ENCODE assay signal across 1 cellular context in the genomic region with DNA sequence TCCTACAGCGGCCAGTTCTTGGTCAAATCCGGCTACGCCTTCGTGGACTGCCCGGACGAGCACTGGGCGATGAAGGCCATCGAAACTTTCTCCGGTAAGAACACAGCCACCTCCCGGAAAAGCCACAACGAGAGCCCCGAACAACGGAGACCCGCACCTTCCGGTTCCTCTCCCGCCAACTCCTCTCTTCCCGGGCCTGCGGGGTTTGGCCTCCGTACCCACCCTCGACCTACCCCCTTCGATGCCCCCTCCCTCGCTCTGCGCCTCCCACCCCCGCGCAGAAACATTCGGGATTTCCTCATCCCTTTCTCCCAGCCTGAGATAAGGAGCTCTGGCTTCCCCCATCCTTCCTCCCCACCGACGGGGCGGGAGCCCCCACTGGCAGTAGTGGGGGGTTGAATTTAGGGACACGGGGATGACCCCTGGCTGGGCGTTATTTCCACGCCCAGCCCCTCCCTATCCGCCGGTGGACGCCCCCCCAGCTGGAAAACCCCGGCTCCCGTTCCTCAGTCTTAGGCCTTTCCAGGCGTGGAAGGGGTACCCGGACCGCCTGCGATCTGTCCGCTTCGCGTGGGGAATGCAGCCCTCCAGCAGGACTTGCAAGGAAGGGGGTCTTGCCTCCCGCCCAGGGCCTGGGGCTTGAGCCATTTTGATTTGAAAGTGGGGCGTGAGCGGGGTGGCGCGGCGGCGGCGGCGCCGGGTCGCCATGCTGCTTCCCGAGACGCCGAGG.
A peak's percentile ranks its signal among the peaks of the same experiment; 100 is the strongest.
TF ChIP-seq lines count a peak whose summit lies in the region.

No MANE protein-coding gene starts in this region.

TF ChIP-seq in K562, 482 proteins besides CTCF, POLR2A, EP300 and RAD21 (continued from another document and continues in another):
- no peak for TF ChIP-seq E2F1 (CRISPR knock-in tag; IDR thresholded peaks at IDR 0.05)
- TF ChIP-seq MAX (CRISPR knock-in tag; IDR thresholded peaks at IDR 0.05): no peak; the same call in 1 of the 2 replicates
- TF ChIP-seq ARID3B (CRISPR knock-in tag; IDR thresholded peaks at IDR 0.05; ENCODE audit: borderline replicate concordance): no peak
- no peak for TF ChIP-seq PRPF4 (IDR thresholded peaks at IDR 0.05; ENCODE audit: insufficient read depth, low read depth, low read length, poor library complexity, severe bottlenecking)
- TF ChIP-seq ZBTB12 (CRISPR knock-in tag; IDR thresholded peaks at IDR 0.05): no peak
- TF ChIP-seq ZMIZ1 (IDR thresholded peaks at IDR 0.05; ENCODE audit: low read depth in 2 of 2, low read length in 2 of 2): no peak
- TF ChIP-seq ZBTB17 (CRISPR knock-in tag; IDR thresholded peaks at IDR 0.05): 0 out of 2 replicates have a peak, but pooled peaks have one; percentile 43
- no peak for TF ChIP-seq TBP (optimal IDR thresholded peaks at IDR 0.05; ENCODE audit: low read depth, low read length)
- TF ChIP-seq, protein P1, sequence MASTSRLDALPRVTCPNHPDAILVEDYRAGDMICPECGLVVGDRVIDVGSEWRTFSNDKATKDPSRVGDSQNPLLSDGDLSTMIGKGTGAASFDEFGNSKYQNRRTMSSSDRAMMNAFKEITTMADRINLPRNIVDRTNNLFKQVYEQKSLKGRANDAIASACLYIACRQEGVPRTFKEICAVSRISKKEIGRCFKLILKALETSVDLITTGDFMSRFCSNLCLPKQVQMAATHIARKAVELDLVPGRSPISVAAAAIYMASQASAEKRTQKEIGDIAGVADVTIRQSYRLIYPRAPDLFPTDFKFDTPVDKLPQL (IDR thresholded peaks at IDR 0.05; ENCODE audit: extremely low read depth, insufficient read length): no peak
- TF ChIP-seq NFIC (IDR thresholded peaks at IDR 0.05): no peak; the same call in 1 of the 2 replicates
- TF ChIP-seq, protein P2, sequence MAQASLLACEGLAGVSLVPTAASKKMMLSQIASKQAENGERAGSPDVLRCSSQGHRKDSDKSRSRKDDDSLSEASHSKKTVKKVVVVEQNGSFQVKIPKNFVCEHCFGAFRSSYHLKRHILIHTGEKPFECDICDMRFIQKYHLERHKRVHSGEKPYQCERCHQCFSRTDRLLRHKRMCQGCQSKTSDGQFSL (CRISPR knock-in tag; IDR thresholded peaks at IDR 0.05): peak; percentile 78; the same call in 1 of the 2 replicates
- TF ChIP-seq, protein P2 (tag; IDR thresholded peaks at IDR 0.05): peak in 1 of 2 experiments; percentile 74; a peak in 1 of 4 replicates
- TF ChIP-seq SIX5 (IDR thresholded peaks at IDR 0.05; ENCODE audit: borderline replicate concordance in 1 of 2, insufficient read depth in 1 of 2, low read depth in 1 of 2, low read length in 2 of 2): no peak
- TF ChIP-seq L3MBTL2 (IDR thresholded peaks at IDR 0.05): no peak
- TF ChIP-seq NFIX (CRISPR knock-in tag; IDR thresholded peaks at IDR 0.05; ENCODE audit: low read depth): no peak
- TF ChIP-seq NEUROD1 (IDR thresholded peaks at IDR 0.05; ENCODE audit: borderline replicate concordance, low read depth, low read length, partially characterized antibody): no peak
- TF ChIP-seq RBM25 (IDR thresholded peaks at IDR 0.05; ENCODE audit: low read depth, low read length, severe bottlenecking): no peak
- no peak for TF ChIP-seq ZNF253 (CRISPR knock-in tag; conservative IDR thresholded peaks at IDR 0.05)
- no peak for TF ChIP-seq CLOCK (CRISPR knock-in tag; IDR thresholded peaks at IDR 0.05; ENCODE audit: borderline replicate concordance)
- no peak for TF ChIP-seq BMI1 (IDR thresholded peaks at IDR 0.05; ENCODE audit: low read length)
- no peak for TF ChIP-seq ZNF830 (CRISPR knock-in tag; IDR thresholded peaks at IDR 0.05)
- TF ChIP-seq XRCC4 (IDR thresholded peaks at IDR 0.05; ENCODE audit: extremely low read depth, insufficient read depth, insufficient read length): no peak
- TF ChIP-seq, protein P3, sequence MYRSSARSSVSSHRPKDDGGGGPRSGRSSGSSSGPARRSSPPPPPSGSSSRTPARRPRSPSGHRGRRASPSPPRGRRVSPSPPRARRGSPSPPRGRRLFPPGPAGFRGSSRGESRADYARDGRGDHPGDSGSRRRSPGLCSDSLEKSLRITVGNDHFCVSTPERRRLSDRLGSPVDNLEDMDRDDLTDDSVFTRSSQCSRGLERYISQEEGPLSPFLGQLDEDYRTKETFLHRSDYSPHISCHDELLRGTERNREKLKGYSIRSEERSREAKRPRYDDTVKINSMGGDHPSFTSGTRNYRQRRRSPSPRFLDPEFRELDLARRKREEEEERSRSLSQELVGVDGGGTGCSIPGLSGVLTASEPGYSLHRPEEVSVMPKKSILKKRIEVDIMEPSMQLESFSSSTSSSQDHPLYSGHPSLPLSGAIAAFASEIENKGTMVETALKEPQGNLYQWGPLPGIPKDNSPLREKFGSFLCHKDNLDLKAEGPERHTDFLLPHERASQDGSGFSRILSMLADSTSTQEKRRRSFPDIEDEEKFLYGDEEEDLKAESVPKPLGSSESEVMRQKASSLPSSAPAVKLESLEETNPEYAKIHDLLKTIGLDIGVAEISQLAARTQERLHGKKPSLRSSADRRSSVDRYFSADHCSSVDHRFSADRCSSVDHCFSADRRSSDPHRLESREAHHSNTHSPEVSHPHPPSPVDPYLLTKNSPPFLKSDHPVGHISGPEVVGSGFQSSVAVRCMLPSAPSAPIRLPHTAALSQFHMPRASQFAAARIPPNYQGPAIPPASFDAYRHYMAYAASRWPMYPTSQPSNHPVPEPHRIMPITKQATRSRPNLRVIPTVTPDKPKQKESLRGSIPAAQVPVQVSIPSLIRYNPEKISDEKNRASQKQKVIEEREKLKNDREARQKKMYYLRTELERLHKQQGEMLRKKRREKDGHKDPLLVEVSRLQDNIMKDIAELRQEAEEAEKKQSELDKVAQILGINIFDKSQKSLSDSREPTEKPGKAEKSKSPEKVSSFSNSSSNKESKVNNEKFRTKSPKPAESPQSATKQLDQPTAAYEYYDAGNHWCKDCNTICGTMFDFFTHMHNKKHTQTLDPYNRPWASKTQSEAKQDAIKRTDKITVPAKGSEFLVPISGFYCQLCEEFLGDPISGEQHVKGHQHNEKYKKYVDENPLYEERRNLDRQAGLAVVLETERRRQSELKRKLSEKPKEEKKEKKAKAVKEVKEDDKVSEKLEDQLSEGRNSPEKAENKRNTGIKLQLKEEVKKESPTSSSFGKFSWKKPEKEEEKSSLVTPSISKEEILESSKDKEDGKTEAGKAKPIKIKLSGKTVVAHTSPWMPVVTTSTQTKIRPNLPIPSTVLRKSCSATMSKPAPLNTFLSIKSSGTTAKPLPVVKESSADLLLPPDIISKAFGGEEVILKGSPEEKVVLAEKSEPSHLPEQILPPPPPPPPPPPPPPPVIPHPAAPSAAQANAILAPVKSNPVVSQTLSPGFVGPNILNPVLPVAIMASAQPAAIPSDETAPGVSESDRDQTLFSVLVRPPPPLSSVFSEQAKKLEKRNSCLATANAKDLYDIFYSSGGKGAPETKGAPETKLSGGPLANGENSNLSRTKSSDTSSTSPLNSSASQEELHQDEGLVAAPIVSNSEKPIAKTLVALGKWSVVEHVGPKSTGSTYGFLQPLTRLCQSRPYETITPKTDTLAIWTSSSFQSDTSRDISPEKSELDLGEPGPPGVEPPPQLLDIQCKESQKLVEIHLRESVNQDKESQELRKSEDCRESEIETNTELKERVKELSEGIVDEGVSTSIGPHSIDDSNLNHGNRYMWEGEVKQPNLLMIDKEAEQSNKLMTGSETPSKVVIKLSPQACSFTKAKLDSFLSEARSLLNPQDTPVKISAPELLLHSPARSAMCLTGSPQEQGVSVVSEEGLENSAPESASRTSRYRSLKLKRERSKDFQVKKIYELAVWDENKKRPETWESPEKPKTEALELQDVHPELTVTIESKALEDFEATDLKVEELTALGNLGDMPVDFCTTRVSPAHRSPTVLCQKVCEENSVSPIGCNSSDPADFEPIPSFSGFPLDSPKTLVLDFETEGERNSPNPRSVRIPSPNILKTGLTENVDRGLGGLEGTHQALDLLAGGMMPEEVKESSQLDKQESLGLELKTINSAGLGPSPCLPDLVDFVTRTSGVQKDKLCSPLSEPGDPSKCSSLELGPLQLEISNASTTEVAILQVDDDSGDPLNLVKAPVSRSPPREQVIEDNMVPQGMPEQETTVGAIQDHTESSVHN (IDR thresholded peaks at IDR 0.05; ENCODE audit: borderline replicate concordance in 1 of 2, low read depth in 1 of 2): no peak
- no peak for TF ChIP-seq BDP1 (IDR thresholded peaks at IDR 0.05; ENCODE audit: insufficient read depth, insufficient read length)
- TF ChIP-seq SIN3B (IDR thresholded peaks at IDR 0.05; ENCODE audit: low read depth): no peak
- TF ChIP-seq ELK3 (CRISPR knock-in tag; IDR thresholded peaks at IDR 0.05): no peak
- TF ChIP-seq CBX5 (IDR thresholded peaks at IDR 0.05; ENCODE audit: borderline replicate concordance, low read depth): no peak
- no peak for TF ChIP-seq PYGO2 (tag; IDR thresholded peaks at IDR 0.05)
- no peak for TF ChIP-seq BHLHE40 (IDR thresholded peaks at IDR 0.05; ENCODE audit: low read length)
